8 cellular contexts compared by ENCODE assay signal in the genomic region with DNA sequence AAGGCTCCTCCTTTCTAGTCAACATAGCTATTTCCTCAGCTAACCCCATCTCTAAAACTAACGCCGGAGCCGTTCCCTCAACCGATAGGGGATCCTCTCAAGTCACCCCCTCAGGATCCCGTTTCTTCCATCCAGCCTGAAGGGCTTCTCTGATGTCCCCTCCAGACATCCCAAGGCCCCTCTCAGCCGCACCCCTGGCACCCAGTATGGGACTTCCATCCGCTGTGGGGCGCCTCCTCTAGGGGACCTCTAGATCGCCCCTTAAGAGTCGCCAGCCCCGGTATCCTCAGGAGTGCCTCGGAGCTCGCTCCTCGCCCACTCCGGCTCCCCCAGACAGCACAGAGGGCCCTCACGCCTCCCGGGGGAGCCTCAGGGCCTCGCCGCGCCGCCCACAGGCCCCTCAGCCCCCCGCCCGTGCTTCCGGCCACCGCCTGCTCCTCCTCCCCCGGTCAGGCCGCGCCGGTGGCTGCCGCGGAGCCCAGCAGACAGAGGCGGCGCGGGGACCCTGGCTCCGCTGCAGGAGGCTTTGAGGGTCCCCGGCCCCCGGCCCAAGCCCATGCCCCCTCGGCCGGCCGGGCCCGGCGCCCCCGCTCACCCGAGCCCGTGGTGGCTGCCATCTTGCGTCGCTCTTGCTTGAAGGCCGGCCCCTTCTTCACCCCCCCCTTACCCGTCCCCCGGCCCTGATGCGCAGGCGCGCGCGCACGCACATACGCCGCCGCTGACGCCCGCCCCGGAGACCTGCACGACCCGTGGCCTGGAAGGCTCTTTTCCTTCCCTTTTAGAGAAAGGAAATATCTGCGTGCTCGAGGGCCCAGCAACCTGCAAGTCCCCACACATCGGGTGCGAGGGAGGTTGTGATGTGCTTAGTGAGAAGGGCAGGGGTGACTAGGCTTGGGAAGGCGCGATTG.
DNase-seq lines count a peak whose midpoint lies in the region; ATAC-seq and TF ChIP-seq lines count a peak whose summit lies in the region.

TSS of gene UBE2V1 (minus strand) at position 639 of the 908 bp plus-strand sequence. CDS start at position 617, 22 bp downstream.

- peak within 1 kb of the TSS; percentile 85 for H3K4me3 ChIP-seq in choroid plexus epithelial cell (ENCODE audit: low read depth, low read length)

- TF ChIP-seq CTCF in choroid plexus epithelial cell (conservative IDR thresholded peaks at IDR 0.05; ENCODE audit: low read depth, low read length) = peak; percentile 58

- DNase-seq in 8988T (peak; percentile 89), NCI-H526 (lab: John Stamatoyannopoulos, UW) (peak; percentile 74 to 95), choroid plexus epithelial cell (ENCODE audit: low read depth) (peak; percentile 91)
- peak; percentile 93 for DNase-seq in activated CD4-positive, alpha-beta T cell treated with anti-CD3 and anti-CD28 coated beads for 48 hours
- DNase-seq in stimulated activated CD4-positive, alpha-beta T cell treated with anti-CD3 and anti-CD28 coated beads, Interleukin-1b, Interleukin-23, amount 100 ng/mL, for 24 hours (ENCODE audit: low read depth in 4 of 4, low spot score in 1 of 4) = peak; percentile 67 to 85 (median 78)

- peak; percentile 22 for ATAC-seq in GM18861 (IDR thresholded peaks at IDR 0.05; ENCODE audit: unreplicated experiment)
- peak; percentile 46 for ATAC-seq in HG03442 (IDR thresholded peaks at IDR 0.05; ENCODE audit: unreplicated experiment)

- H3K27ac ChIP-seq in layer of hippocampus (ENCODE audit: low read depth, low read length) = peak within 1 kb of the TSS; percentile 98

- H3K27me3 ChIP-seq in layer of hippocampus (ENCODE audit: control insufficient read depth, insufficient read depth, low read length) = no peaks in the 10 kb centered on the region

Comparison
In these comparisons a context has a peak if more than half of its experiments do, and no peak if none do; other contexts are left out.
1. Peak in every context shown above with its lines: DNase-seq, ATAC-seq, H3K4me3 ChIP-seq and H3K27ac ChIP-seq.